18 cellular contexts compared by ENCODE assay signal in the genomic region with DNA sequence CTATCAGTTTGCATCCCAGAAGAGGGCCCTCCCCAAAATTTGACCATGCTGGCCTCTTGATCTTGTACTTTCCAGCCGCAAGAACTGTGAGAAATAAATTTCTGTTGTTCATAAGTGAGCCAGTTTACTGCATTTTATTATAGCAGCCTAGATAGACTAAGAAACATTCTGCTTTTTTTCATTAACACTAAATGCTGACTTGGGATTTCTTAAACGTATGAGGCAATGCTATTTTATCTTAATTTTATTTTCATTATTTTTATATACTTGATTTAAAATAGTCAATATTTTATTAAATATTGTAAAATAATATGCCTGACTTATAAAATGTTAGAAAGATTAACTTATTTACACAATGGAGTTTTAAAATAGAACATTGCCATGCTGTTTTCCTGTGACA.
DNase-seq lines count a peak whose midpoint lies in the region; FAIRE-seq and TF ChIP-seq lines count a peak whose summit lies in the region.
"Had no signal": no experiment of that assay in that cellular context is flagged by ENCODE, and none has a peak within 500 bp of the region (broad histone marks: within the 10 kb centered on the region; RNA-seq: fewer than 3 reads in every experiment).

No MANE protein-coding gene starts in this region.

- intact Hi-C loops in OCI-LY7 (cut with micrococcal nuclease; ENCODE audit: unreplicated experiment) = no loop called here

- H4K20me1 ChIP-seq in OCI-LY7 (ENCODE audit: insufficient read depth, low read length) = no peaks in the 10 kb centered on the region
- H4K20me1 ChIP-seq: BLaER1 had no signal

- peak overlapping the region; percentile 55; the same call in 1 of the 2 replicates for H2AFZ ChIP-seq in OCI-LY7 (ENCODE audit: low read length)
- H2AFZ ChIP-seq: GM23248 had no signal

- FAIRE-seq in G401.6 (lab: Jason Lieb, UNC) = peak; percentile 27
- peak; percentile 53 for FAIRE-seq in frontal cortex (lab: Jason Lieb, UNC)
- FAIRE-seq: GM12878, GM19239, H1 had no signal

- H3K4me1 ChIP-seq in OCI-LY7 (ENCODE audit: insufficient read depth, low read length, poor library complexity, severe bottlenecking) = no peaks in the 10 kb centered on the region
- H3K4me1 ChIP-seq: BLaER1, Caco-2 had no signal

- H3K9me2 ChIP-seq in OCI-LY7 (ENCODE audit: insufficient read depth, low read length) = no peaks in the 10 kb centered on the region

- no peak overlapping the region for H3K27ac ChIP-seq in OCI-LY7 (ENCODE audit: low read depth, low read length, poor library complexity, severe bottlenecking)
- H3K27ac ChIP-seq: BLaER1, C4-2B, GM23248 had no signal

- DNase-seq in OCI-LY7 (ENCODE audit: low spot score) (no peak), frontal cortex (ENCODE audit: low spot score in 2 of 2) (no peak), DMS114 treated with DMSO at 0.1 percent for 48 hours (lab: John Stamatoyannopoulos, UW; ENCODE audit: unreplicated experiment) (no peak), SHP77 treated with DMSO at 0.1 percent for 48 hours (lab: John Stamatoyannopoulos, UW) (no peak), EL (no peak)
- DNase-seq: Caco-2; CD4-positive, CD25-positive, alpha-beta regulatory T cell; CD8-positive, alpha-beta T cell; DMS79; GM23248; H7; HCEC 1CT had no signal

- H3K79me2 ChIP-seq in OCI-LY7 (ENCODE audit: insufficient read depth, low read depth, low read length) = no peaks in the 10 kb centered on the region

- H3K36me3 ChIP-seq in OCI-LY7 (ENCODE audit: insufficient read depth, low read length) = no peaks in the 10 kb centered on the region
- H3K36me3 ChIP-seq: BLaER1 had no signal

- TF ChIP-seq CTCF in OCI-LY7 (conservative IDR thresholded peaks at IDR 0.05; ENCODE audit: low read length) = no peak

- no TSS peak for BruUV-seq in OCI-LY7 (replicated peaks; lab: Mats Ljungman, UMichigan)

- CTCF ChIA-PET in OCI-LY7 (lab: Charles Lee; ENCODE audit: unreplicated experiment) = no interaction called here

- no peak overlapping the region for H3K4me2 ChIP-seq in OCI-LY7 (ENCODE audit: low read length)
- H3K4me2 ChIP-seq: BLaER1 had no signal

- no peak overlapping the region for H3K4me3 ChIP-seq in OCI-LY7 (ENCODE audit: low read depth, low read length, poor library complexity, severe bottlenecking)
- H3K4me3 ChIP-seq: BLaER1, GM12878, GM23248 had no signal

- POLR2A ChIA-PET in OCI-LY7 (lab: Charles Lee) = interaction anchor here (0.6 kb wide), 1 partner anchor 9 kb away, joined by 3 read pairs; no protein-coding TSS in a partner anchor

- no peaks in the 10 kb centered on the region for H3K9me3 ChIP-seq in OCI-LY7 (ENCODE audit: low read length)
- H3K9me3 ChIP-seq: BLaER1 had no signal
